ENCODE assay signal across 36 cellular contexts in the genomic region with DNA sequence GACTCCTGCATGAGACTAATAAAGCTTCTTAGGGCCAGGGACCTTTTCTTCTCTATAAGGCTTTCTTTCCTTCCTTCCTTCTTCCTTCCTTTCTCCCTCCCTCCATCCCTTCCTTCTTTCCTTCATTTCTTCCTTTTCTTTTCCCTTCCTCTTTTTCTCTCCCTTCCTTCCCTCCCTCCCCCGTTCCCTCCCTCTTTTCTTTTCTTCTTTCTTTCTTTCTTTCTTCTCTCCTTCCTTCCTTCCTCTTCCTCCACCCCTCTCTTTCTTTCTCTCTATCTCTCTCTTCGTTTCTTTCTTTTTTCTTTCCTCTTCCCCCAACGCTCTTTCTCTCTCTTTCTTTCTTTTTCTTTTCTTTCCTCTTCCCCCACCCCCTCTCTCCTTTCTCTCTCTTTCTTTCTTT. TPM values are rescaled to one million over a fixed set of nuclear protein-coding genes. Genes with fewer than 3 reads are reported as not detected.
"Had no signal": no experiment of that assay in that cellular context is flagged by ENCODE, and none has a peak within 500 bp of the region (broad histone marks: within the 10 kb centered on the region; RNA-seq: fewer than 3 reads in every experiment).

No MANE protein-coding gene starts in this region.

- DNase-seq: activated B cell treated with CpG ODN at 0.5 μM for 24 hours; activated CD4-positive, alpha-beta memory T cell treated with anti-CD3 and anti-CD28 coated beads, Interleukin-2, amount 10 ng/mL, durations not matched to agents 7 days and 5 days; activated CD4-positive, alpha-beta T cell treated with anti-CD3 and anti-CD28 coated beads for 4 hours; activated CD4-positive, alpha-beta T cell treated with anti-CD3 and anti-CD28 coated beads, Interleukin-2, amount 10 ng/mL, durations not matched to agents 24 days and 14 days; activated CD4-positive, alpha-beta T cell treated with anti-CD3 and anti-CD28 coated beads, Interleukin-2, amount 50 U/mL, for 1 hour; activated CD4-positive, alpha-beta T cell treated with anti-CD3 and anti-CD28 coated beads, Interleukin-2, amount 50 U/mL, for 4 hours; activated CD4-positive, CD25-positive, alpha-beta regulatory T cell treated with anti-CD3 and anti-CD28 coated beads, Interleukin-2, amount 50 U/mL, for 72 hours; activated CD8-positive, alpha-beta memory T cell treated with anti-CD3 and anti-CD28 coated beads for 24 hours; activated CD8-positive, alpha-beta memory T cell treated with anti-CD3 and anti-CD28 coated beads, Interleukin-2, amount 10 ng/mL, durations not matched to agents 7 days and 5 days; activated CD8-positive, alpha-beta memory T cell treated with anti-CD3 and anti-CD28 coated beads, Interleukin-2, amount 50 U/mL, for 48 hours; activated CD8-positive, alpha-beta T cell treated with anti-CD3 and anti-CD28 coated beads, Interleukin-2, amount 10 ng/mL, durations not matched to agents 7 days and 5 days; activated effector memory CD4-positive, alpha-beta T cell treated with Interleukin-2 at 50 U/mL for 16 hours; activated gamma-delta T cell; activated naive CD4-positive, alpha-beta T cell treated with anti-CD3 and anti-CD28 coated beads, Interleukin-2, amount 10 ng/mL, durations not matched to agents 7 days and 5 days; activated naive CD4-positive, alpha-beta T cell treated with Interleukin-2 at 50 U/mL for 16 hours; activated naive CD8-positive, alpha-beta T cell treated with anti-CD3 and anti-CD28 coated beads, Interleukin-2, amount 10 ng/mL, durations not matched to agents 7 days and 5 days; activated naive CD8-positive, alpha-beta T cell treated with anti-CD3 and anti-CD28 coated beads, Interleukin-2, amount 50 U/mL, for 24 hours; activated T-cell treated with anti-CD3 and anti-CD28 coated beads, Interleukin-2, amount 50 U/mL, for 24 hours; activated T-cell treated with anti-CD3 and anti-CD28 coated beads, Interleukin-2, amount 50 U/mL, for 48 hours; amygdala; anterior cingulate cortex; body of pancreas; brain microvascular endothelial cell; central memory CD4-positive, alpha-beta T cell; T-helper 1 cell; T-helper 2 cell; T-helper 9 cell had no signal

- H3K9me3 Mint-ChIP-seq: activated B cell treated with CpG ODN at 0.5 μM for 24 hours; activated CD4-positive, alpha-beta memory T cell treated with anti-CD3 and anti-CD28 coated beads, Interleukin-2, amount 10 ng/mL, durations not matched to agents 7 days and 5 days; activated CD4-positive, alpha-beta T cell treated with anti-CD3 and anti-CD28 coated beads, Interleukin-2, amount 10 ng/mL, durations not matched to agents 24 days and 14 days; activated naive CD4-positive, alpha-beta T cell treated with anti-CD3 and anti-CD28 coated beads, Interleukin-2, amount 10 ng/mL, durations not matched to agents 7 days and 5 days; activated naive CD4-positive, alpha-beta T cell treated with anti-CD3 and anti-CD28 coated beads, Interleukin-2, amount 50 U/mL, for 24 hours; activated naive CD8-positive, alpha-beta T cell treated with anti-CD3 and anti-CD28 coated beads, Interleukin-2, amount 10 ng/mL, durations not matched to agents 7 days and 5 days; activated naive CD8-positive, alpha-beta T cell treated with anti-CD3 and anti-CD28 coated beads, Interleukin-2, amount 50 U/mL, for 24 hours; activated T-cell treated with anti-CD3 and anti-CD28 coated beads, Interleukin-2, amount 50 U/mL, for 24 hours; activated T-helper 2 cell treated with anti-CD3 and anti-CD28 coated beads, Interferon-gamma antibody, Interleukin-2, Interleukin-4, amounts not matched to agents 10 μg/mL and 5 μg/mL and 100 μg/mL, durations not matched to agents 14 hours and 24 hours and 36 hours; T-helper 1 cell treated with Interleukin-12 subunit alpha and Interleukin-12 subunit beta and Interleukin-4 antibody, amounts not matched to agents 30 μg/mL and 1 μg/mL, for 36 hours; T-helper 2 cell treated with Interferon-gamma antibody and Interleukin-4, amounts not matched to agents 5 μg/mL and 100 μg/mL, for 36 hours had no signal

- H3K4me1 Mint-ChIP-seq: activated B cell treated with CpG ODN at 0.5 μM for 24 hours; activated CD4-positive, alpha-beta memory T cell treated with anti-CD3 and anti-CD28 coated beads, Interleukin-2, amount 10 ng/mL, durations not matched to agents 7 days and 5 days; activated CD4-positive, alpha-beta T cell treated with anti-CD3 and anti-CD28 coated beads, Interleukin-2, amount 10 ng/mL, durations not matched to agents 24 days and 14 days; activated CD8-positive, alpha-beta memory T cell treated with anti-CD3 and anti-CD28 coated beads, Interleukin-2, amount 10 ng/mL, durations not matched to agents 7 days and 5 days; activated naive CD4-positive, alpha-beta T cell treated with anti-CD3 and anti-CD28 coated beads, Interleukin-2, amount 10 ng/mL, durations not matched to agents 7 days and 5 days; activated naive CD4-positive, alpha-beta T cell treated with anti-CD3 and anti-CD28 coated beads, Interleukin-2, amount 50 U/mL, for 24 hours; activated naive CD8-positive, alpha-beta T cell treated with anti-CD3 and anti-CD28 coated beads, Interleukin-2, amount 10 ng/mL, durations not matched to agents 7 days and 5 days; activated naive CD8-positive, alpha-beta T cell treated with anti-CD3 and anti-CD28 coated beads, Interleukin-2, amount 50 U/mL, for 24 hours had no signal

- H3K4me3 Mint-ChIP-seq: activated B cell treated with CpG ODN at 0.5 μM for 24 hours; activated CD4-positive, alpha-beta memory T cell treated with anti-CD3 and anti-CD28 coated beads, Interleukin-2, amount 10 ng/mL, durations not matched to agents 7 days and 5 days; activated CD4-positive, alpha-beta T cell treated with anti-CD3 and anti-CD28 coated beads, Interleukin-2, amount 10 ng/mL, durations not matched to agents 24 days and 14 days; activated CD8-positive, alpha-beta memory T cell treated with anti-CD3 and anti-CD28 coated beads, Interleukin-2, amount 10 ng/mL, durations not matched to agents 7 days and 5 days; activated CD8-positive, alpha-beta T cell treated with anti-CD3 and anti-CD28 coated beads, Interleukin-2, amount 10 ng/mL, durations not matched to agents 7 days and 5 days; activated naive CD4-positive, alpha-beta T cell treated with anti-CD3 and anti-CD28 coated beads, Interleukin-2, amount 10 ng/mL, durations not matched to agents 7 days and 5 days; activated naive CD4-positive, alpha-beta T cell treated with anti-CD3 and anti-CD28 coated beads, Interleukin-2, amount 50 U/mL, for 24 hours; activated naive CD8-positive, alpha-beta T cell; activated naive CD8-positive, alpha-beta T cell treated with anti-CD3 and anti-CD28 coated beads, Interleukin-2, amount 10 ng/mL, durations not matched to agents 7 days and 5 days; activated naive CD8-positive, alpha-beta T cell treated with anti-CD3 and anti-CD28 coated beads, Interleukin-2, amount 50 U/mL, for 24 hours; activated T-cell treated with anti-CD3 and anti-CD28 coated beads, Interleukin-2, amount 50 U/mL, for 24 hours; T-helper 1 cell treated with Interleukin-12 subunit alpha and Interleukin-12 subunit beta and Interleukin-4 antibody, amounts not matched to agents 30 μg/mL and 1 μg/mL, for 36 hours; T-helper 2 cell treated with Interferon-gamma antibody and Interleukin-4, amounts not matched to agents 5 μg/mL and 100 μg/mL, for 36 hours had no signal

- H3K36me3 ChIP-seq: ascending aorta, brain microvascular endothelial cell, breast epithelium had no signal

- H3K27ac ChIP-seq: ascending aorta, body of pancreas, brain microvascular endothelial cell, breast epithelium had no signal

- H3K36me3 Mint-ChIP-seq: activated CD8-positive, alpha-beta memory T cell treated with anti-CD3 and anti-CD28 coated beads, Interleukin-2, amount 10 ng/mL, durations not matched to agents 7 days and 5 days; activated naive CD4-positive, alpha-beta T cell treated with anti-CD3 and anti-CD28 coated beads, Interleukin-2, amount 10 ng/mL, durations not matched to agents 7 days and 5 days; activated naive CD4-positive, alpha-beta T cell treated with anti-CD3 and anti-CD28 coated beads, Interleukin-2, amount 50 U/mL, for 24 hours; activated naive CD8-positive, alpha-beta T cell; activated naive CD8-positive, alpha-beta T cell treated with anti-CD3 and anti-CD28 coated beads, Interleukin-2, amount 10 ng/mL, durations not matched to agents 7 days and 5 days had no signal

- H3K4me3 ChIP-seq: ascending aorta, body of pancreas, breast epithelium had no signal

- FAIRE-seq: TTC549 had no signal

- ATAC-seq: activated CD8-positive, alpha-beta memory T cell treated with anti-CD3 and anti-CD28 coated beads, Interleukin-2, amount 10 ng/mL, durations not matched to agents 7 days and 5 days; activated CD8-positive, alpha-beta T cell treated with anti-CD3 and anti-CD28 coated beads, Interleukin-2, amount 10 ng/mL, durations not matched to agents 7 days and 5 days; activated naive CD8-positive, alpha-beta T cell treated with anti-CD3 and anti-CD28 coated beads, Interleukin-2, amount 50 U/mL, for 24 hours; body of pancreas had no signal

- H3K27me3 ChIP-seq: ascending aorta, body of pancreas, brain microvascular endothelial cell had no signal

- H3K27ac Mint-ChIP-seq: activated B cell treated with CpG ODN at 0.5 μM for 24 hours; activated CD4-positive, alpha-beta memory T cell treated with anti-CD3 and anti-CD28 coated beads, Interleukin-2, amount 10 ng/mL, durations not matched to agents 7 days and 5 days; activated CD4-positive, alpha-beta T cell treated with anti-CD3 and anti-CD28 coated beads, Interleukin-2, amount 10 ng/mL, durations not matched to agents 24 days and 14 days; activated CD8-positive, alpha-beta memory T cell treated with anti-CD3 and anti-CD28 coated beads, Interleukin-2, amount 10 ng/mL, durations not matched to agents 7 days and 5 days; activated CD8-positive, alpha-beta T cell treated with anti-CD3 and anti-CD28 coated beads, Interleukin-2, amount 10 ng/mL, durations not matched to agents 7 days and 5 days; activated naive CD4-positive, alpha-beta T cell treated with anti-CD3 and anti-CD28 coated beads, Interleukin-2, amount 10 ng/mL, durations not matched to agents 7 days and 5 days; activated naive CD4-positive, alpha-beta T cell treated with anti-CD3 and anti-CD28 coated beads, Interleukin-2, amount 50 U/mL, for 24 hours; activated naive CD8-positive, alpha-beta T cell; activated naive CD8-positive, alpha-beta T cell treated with anti-CD3 and anti-CD28 coated beads, Interleukin-2, amount 10 ng/mL, durations not matched to agents 7 days and 5 days; activated naive CD8-positive, alpha-beta T cell treated with anti-CD3 and anti-CD28 coated beads, Interleukin-2, amount 50 U/mL, for 24 hours; activated T-cell treated with anti-CD3 and anti-CD28 coated beads, Interleukin-2, amount 50 U/mL, for 24 hours; activated T-helper 2 cell treated with anti-CD3 and anti-CD28 coated beads, Interferon-gamma antibody, Interleukin-2, Interleukin-4, amounts not matched to agents 10 μg/mL and 5 μg/mL and 100 μg/mL, durations not matched to agents 14 hours and 24 hours and 36 hours; T-helper 1 cell treated with Interleukin-12 subunit alpha and Interleukin-12 subunit beta and Interleukin-4 antibody, amounts not matched to agents 30 μg/mL and 1 μg/mL, for 36 hours; T-helper 2 cell treated with Interferon-gamma antibody and Interleukin-4, amounts not matched to agents 5 μg/mL and 100 μg/mL, for 36 hours had no signal

- H3K9me3 ChIP-seq: body of pancreas, breast epithelium had no signal

- H3K27me3 Mint-ChIP-seq: activated B cell treated with CpG ODN at 0.5 μM for 24 hours; activated CD4-positive, alpha-beta memory T cell treated with anti-CD3 and anti-CD28 coated beads, Interleukin-2, amount 10 ng/mL, durations not matched to agents 7 days and 5 days; activated naive CD4-positive, alpha-beta T cell treated with anti-CD3 and anti-CD28 coated beads, Interleukin-2, amount 10 ng/mL, durations not matched to agents 7 days and 5 days; activated naive CD4-positive, alpha-beta T cell treated with anti-CD3 and anti-CD28 coated beads, Interleukin-2, amount 50 U/mL, for 24 hours; activated naive CD8-positive, alpha-beta T cell treated with anti-CD3 and anti-CD28 coated beads, Interleukin-2, amount 10 ng/mL, durations not matched to agents 7 days and 5 days had no signal

- H3K4me1 ChIP-seq: ascending aorta, body of pancreas, breast epithelium had no signal

RNA-seq across cellular contexts. Expression of a gene that starts 2.5 kb away (rescaled TPM):
- total RNA-seq: activated B cell treated with CpG ODN at 0.5 μM for 24 hours; activated CD4-positive, alpha-beta memory T cell treated with anti-CD3 and anti-CD28 coated beads, Interleukin-2, amount 10 ng/mL, durations not matched to agents 7 days and 5 days; activated CD4-positive, alpha-beta T cell treated with anti-CD3 and anti-CD28 coated beads, Interleukin-2, amount 10 ng/mL, durations not matched to agents 24 days and 14 days; activated CD8-positive, alpha-beta memory T cell treated with anti-CD3 and anti-CD28 coated beads, Interleukin-2, amount 10 ng/mL, durations not matched to agents 7 days and 5 days; activated CD8-positive, alpha-beta T cell treated with anti-CD3 and anti-CD28 coated beads, Interleukin-2, amount 10 ng/mL, durations not matched to agents 7 days and 5 days; activated naive CD8-positive, alpha-beta T cell treated with anti-CD3 and anti-CD28 coated beads, Interleukin-2, amount 10 ng/mL, durations not matched to agents 7 days and 5 days; activated T-helper 2 cell treated with anti-CD3 and anti-CD28 coated beads, Interferon-gamma antibody, Interleukin-2, Interleukin-4, amounts not matched to agents 10 μg/mL and 5 μg/mL and 100 μg/mL, durations not matched to agents 14 hours and 24 hours and 36 hours; ascending aorta; cerebellum had no signal

RNA-seq across cellular contexts. Expression of a gene that starts 41.4 kb away (rescaled TPM):
- total RNA-seq: activated CD4-positive, alpha-beta memory T cell treated with anti-CD3 and anti-CD28 coated beads, Interleukin-2, amount 10 ng/mL, durations not matched to agents 7 days and 5 days; activated CD4-positive, alpha-beta T cell treated with anti-CD3 and anti-CD28 coated beads, Interleukin-2, amount 10 ng/mL, durations not matched to agents 24 days and 14 days; activated CD8-positive, alpha-beta memory T cell treated with anti-CD3 and anti-CD28 coated beads, Interleukin-2, amount 10 ng/mL, durations not matched to agents 7 days and 5 days; activated CD8-positive, alpha-beta T cell treated with anti-CD3 and anti-CD28 coated beads, Interleukin-2, amount 10 ng/mL, durations not matched to agents 7 days and 5 days; activated naive CD8-positive, alpha-beta T cell treated with anti-CD3 and anti-CD28 coated beads, Interleukin-2, amount 10 ng/mL, durations not matched to agents 7 days and 5 days; activated T-helper 2 cell treated with anti-CD3 and anti-CD28 coated beads, Interferon-gamma antibody, Interleukin-2, Interleukin-4, amounts not matched to agents 10 μg/mL and 5 μg/mL and 100 μg/mL, durations not matched to agents 14 hours and 24 hours and 36 hours had no signal
